ENCODE assay signal across 1 cellular context in the genomic region with DNA sequence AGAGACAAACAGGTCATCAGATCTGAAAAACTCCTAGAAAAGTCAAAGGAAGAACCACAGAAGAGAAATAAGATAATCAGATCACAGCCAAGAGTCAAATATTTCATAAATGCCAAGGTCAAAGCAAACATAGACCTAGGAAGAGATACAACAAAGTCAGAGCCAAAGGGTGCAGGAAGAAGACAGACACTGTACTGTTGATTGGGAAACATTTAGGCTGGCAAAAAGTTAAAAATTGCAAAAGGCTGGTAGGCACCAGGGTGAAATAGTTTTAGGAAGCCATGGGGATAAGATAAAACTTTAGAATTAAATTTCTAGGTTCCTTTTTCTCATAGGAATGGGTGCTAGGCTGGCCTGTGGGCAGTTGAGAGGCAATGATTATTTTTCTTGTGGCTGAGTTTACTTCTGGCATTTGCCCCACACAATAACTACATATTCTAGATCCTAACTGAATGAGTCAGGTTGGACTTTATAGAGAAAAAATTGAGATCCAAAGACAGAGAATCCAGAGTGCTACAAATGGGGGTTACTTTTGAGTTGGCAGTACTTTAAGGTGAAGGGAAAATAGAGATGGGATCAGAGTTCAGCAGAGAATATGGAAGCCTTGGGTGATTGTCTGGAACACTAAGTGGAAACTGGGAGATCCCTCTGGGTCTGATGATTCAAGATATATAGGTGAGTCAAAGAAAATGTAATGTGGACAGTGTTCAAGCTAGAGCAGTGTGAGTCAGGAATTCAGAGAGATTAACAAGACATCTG.
TF ChIP-seq lines count a peak whose summit lies in the region.

No MANE protein-coding gene starts in this region.

TF ChIP-seq in IMR-90, 13 proteins besides CTCF, POLR2A, EP300 and RAD21:
- no peak for TF ChIP-seq RFX5 (IDR thresholded peaks at IDR 0.05; ENCODE audit: low read depth, low read length)
- TF ChIP-seq, protein P1, sequence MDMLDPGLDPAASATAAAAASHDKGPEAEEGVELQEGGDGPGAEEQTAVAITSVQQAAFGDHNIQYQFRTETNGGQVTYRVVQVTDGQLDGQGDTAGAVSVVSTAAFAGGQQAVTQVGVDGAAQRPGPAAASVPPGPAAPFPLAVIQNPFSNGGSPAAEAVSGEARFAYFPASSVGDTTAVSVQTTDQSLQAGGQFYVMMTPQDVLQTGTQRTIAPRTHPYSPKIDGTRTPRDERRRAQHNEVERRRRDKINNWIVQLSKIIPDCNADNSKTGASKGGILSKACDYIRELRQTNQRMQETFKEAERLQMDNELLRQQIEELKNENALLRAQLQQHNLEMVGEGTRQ (IDR thresholded peaks at IDR 0.05; ENCODE audit: low read depth, low read length), result no peak
- no peak for TF ChIP-seq RCOR1 (IDR thresholded peaks at IDR 0.05; ENCODE audit: insufficient replicate concordance, low read length)
- no peak for TF ChIP-seq NFE2L2 (IDR thresholded peaks at IDR 0.05; ENCODE audit: low read depth, low read length)
- no peak for TF ChIP-seq MXI1 (IDR thresholded peaks at IDR 0.05; ENCODE audit: borderline replicate concordance, low read depth, low read length)
- no peak for TF ChIP-seq MAFK (IDR thresholded peaks at IDR 0.05; ENCODE audit: low read depth, low read length)
- no peak for TF ChIP-seq CHD1 (IDR thresholded peaks at IDR 0.05; ENCODE audit: low read depth, low read length)
- TF ChIP-seq FOS (IDR thresholded peaks at IDR 0.05; ENCODE audit: low read depth, low read length), result peak; percentile 66
- 0 out of 2 replicates have a peak, but pooled peaks have one; percentile 6 for TF ChIP-seq BHLHE40 (IDR thresholded peaks at IDR 0.05; ENCODE audit: low read depth, low read length)
- TF ChIP-seq SMC3 (IDR thresholded peaks at IDR 0.05; ENCODE audit: low read depth, low read length), result no peak
- TF ChIP-seq, protein P2, sequence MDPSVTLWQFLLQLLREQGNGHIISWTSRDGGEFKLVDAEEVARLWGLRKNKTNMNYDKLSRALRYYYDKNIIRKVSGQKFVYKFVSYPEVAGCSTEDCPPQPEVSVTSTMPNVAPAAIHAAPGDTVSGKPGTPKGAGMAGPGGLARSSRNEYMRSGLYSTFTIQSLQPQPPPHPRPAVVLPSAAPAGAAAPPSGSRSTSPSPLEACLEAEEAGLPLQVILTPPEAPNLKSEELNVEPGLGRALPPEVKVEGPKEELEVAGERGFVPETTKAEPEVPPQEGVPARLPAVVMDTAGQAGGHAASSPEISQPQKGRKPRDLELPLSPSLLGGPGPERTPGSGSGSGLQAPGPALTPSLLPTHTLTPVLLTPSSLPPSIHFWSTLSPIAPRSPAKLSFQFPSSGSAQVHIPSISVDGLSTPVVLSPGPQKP (IDR thresholded peaks at IDR 0.05; ENCODE audit: borderline replicate concordance, low read depth, low read length), result no peak
- no peak for TF ChIP-seq MAZ (IDR thresholded peaks at IDR 0.05; ENCODE audit: borderline replicate concordance, low read depth, low read length)
- 0 out of 2 replicates have a peak, but pooled peaks have one; percentile 6 for TF ChIP-seq CEBPB (IDR thresholded peaks at IDR 0.05; ENCODE audit: low read depth, low read length)
